ENCODE assay signal across 23 cellular contexts in the genomic region with DNA sequence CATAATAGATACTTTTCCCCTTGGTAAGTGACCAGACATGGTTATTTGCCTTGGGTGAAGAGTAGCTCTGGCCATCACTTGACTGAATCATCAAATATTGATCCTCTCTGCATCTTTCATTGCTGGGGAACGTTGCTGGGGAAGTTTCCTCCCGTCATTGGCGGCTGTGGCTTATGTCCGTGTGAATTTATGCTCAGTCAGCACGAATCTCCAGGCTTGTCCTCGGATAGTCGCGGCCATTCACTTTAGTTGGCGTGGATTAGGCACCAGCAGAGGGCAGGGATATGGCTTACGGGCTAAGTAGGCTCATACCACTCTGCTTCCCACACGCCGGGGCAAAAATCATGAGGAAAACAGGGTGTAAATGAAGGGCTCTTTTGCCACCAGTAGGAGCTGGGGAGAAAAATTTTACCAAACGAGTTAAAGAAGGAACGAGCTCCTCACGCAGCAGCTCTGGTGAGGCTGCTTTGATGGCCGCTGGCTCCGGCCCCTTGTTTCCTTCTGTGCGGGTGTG.
"Had no signal": no experiment of that assay in that cellular context is flagged by ENCODE, and none has a peak within 500 bp of the region (broad histone marks: within the 10 kb centered on the region; RNA-seq: fewer than 3 reads in every experiment).

No MANE protein-coding gene starts in this region.

- H3K27me3 ChIP-seq: upper lobe of left lung, uterus had no signal

- DNase-seq: effector CD4-positive, alpha-beta T cell; endodermal cell; erythroblast; heart left ventricle; hippocampal formation; left colon; left ventricle myocardium superior; mesenchymal stem cell; midbrain; psoas muscle; retina; spleen; stimulated activated CD4-positive, alpha-beta T cell treated with anti-CD3 and anti-CD28 coated beads, Interleukin-15, amount 100 ng/mL, for 24 hours; stimulated activated CD4-positive, alpha-beta T cell treated with anti-CD3 and anti-CD28 coated beads, Interleukin-1b, Interleukin-23, amount 100 ng/mL, for 48 hours; stimulated activated CD4-positive, alpha-beta T cell treated with anti-CD3 and anti-CD28 coated beads, Interleukin-4, amount 100 ng/mL, for 24 hours; tibial artery; upper lobe of left lung; uterus had no signal

- H3K27ac ChIP-seq: heart left ventricle, neutrophil, psoas muscle, spleen, tibial artery, upper lobe of left lung, uterus had no signal

- H3K4me1 ChIP-seq: heart left ventricle, psoas muscle, spleen, tibial artery, upper lobe of left lung, uterus had no signal

- H3K27ac Mint-ChIP-seq: endodermal cell; natural killer cell treated with Interleukin-12 subunit alpha and Interleukin-12 subunit beta and Interleukin-15 and Interleukin-18, amount 100 ng/mL, for 72 hours; stimulated activated memory B cell treated with anti-CD40 and anti-IgM and Interleukin-4, amounts not matched to agents 10 μg/mL and 1 μg/mL and 100 μg/mL, for 72 hours; stimulated activated naive CD8-positive, alpha-beta T cell treated with anti-CD3 and anti-CD28 coated beads, Interleukin-15, Interleukin-2, amounts not matched to agents 100 ng/mL and 50 ng/mL, for 24 hours had no signal

- ATAC-seq: heart left ventricle; left colon; left ventricle myocardium superior; natural killer cell treated with Interleukin-12 subunit alpha and Interleukin-12 subunit beta and Interleukin-15 and Interleukin-18, amount 100 ng/mL, for 72 hours; psoas muscle; sciatic nerve; stimulated activated memory B cell treated with anti-CD40 and anti-IgM and Interleukin-4, amounts not matched to agents 10 μg/mL and 1 μg/mL and 100 μg/mL, for 72 hours had no signal

- H3K9me3 Mint-ChIP-seq: endodermal cell; natural killer cell treated with Interleukin-12 subunit alpha and Interleukin-12 subunit beta and Interleukin-15 and Interleukin-18, amount 100 ng/mL, for 72 hours; stimulated activated memory B cell treated with anti-CD40 and anti-IgM and Interleukin-4, amounts not matched to agents 10 μg/mL and 1 μg/mL and 100 μg/mL, for 72 hours; stimulated activated naive CD8-positive, alpha-beta T cell treated with anti-CD3 and anti-CD28 coated beads, Interleukin-15, Interleukin-2, amounts not matched to agents 100 ng/mL and 50 ng/mL, for 24 hours had no signal

- H3K4me1 Mint-ChIP-seq: endodermal cell; stimulated activated memory B cell treated with anti-CD40 and anti-IgM and Interleukin-4, amounts not matched to agents 10 μg/mL and 1 μg/mL and 100 μg/mL, for 72 hours had no signal

- H3K4me3 Mint-ChIP-seq: endodermal cell; natural killer cell treated with Interleukin-12 subunit alpha and Interleukin-12 subunit beta and Interleukin-15 and Interleukin-18, amount 100 ng/mL, for 72 hours; stimulated activated memory B cell treated with anti-CD40 and anti-IgM and Interleukin-4, amounts not matched to agents 10 μg/mL and 1 μg/mL and 100 μg/mL, for 72 hours; stimulated activated naive CD8-positive, alpha-beta T cell treated with anti-CD3 and anti-CD28 coated beads, Interleukin-15, Interleukin-2, amounts not matched to agents 100 ng/mL and 50 ng/mL, for 24 hours had no signal

- H3K36me3 Mint-ChIP-seq: natural killer cell treated with Interleukin-12 subunit alpha and Interleukin-12 subunit beta and Interleukin-15 and Interleukin-18, amount 100 ng/mL, for 72 hours; stimulated activated memory B cell treated with anti-CD40 and anti-IgM and Interleukin-4, amounts not matched to agents 10 μg/mL and 1 μg/mL and 100 μg/mL, for 72 hours had no signal
